ENCODE assay signal across 1 cellular context in genomic region chr11:134050541-134051383, GRCh38.
TF ChIP-seq lines count a peak whose summit lies in the region.

No MANE protein-coding gene starts in this region.

TF ChIP-seq in HepG2, 621 proteins besides CTCF, POLR2A, EP300 and RAD21 (continued from another document):
- peak; percentile 42 for TF ChIP-seq ZNF687 (CRISPR knock-in tag; IDR thresholded peaks at IDR 0.05)
- TF ChIP-seq KLF16 (CRISPR knock-in tag; IDR thresholded peaks at IDR 0.05), result no peak
- TF ChIP-seq POGK (CRISPR knock-in tag; conservative IDR thresholded peaks at IDR 0.05), result 0 out of 2 replicates have a peak, but pooled peaks have one; percentile 24
- peak; percentile 22; the same call in 1 of the 2 replicates for TF ChIP-seq ZBTB7A (CRISPR knock-in tag; IDR thresholded peaks at IDR 0.05)
- TF ChIP-seq HNF4A (CRISPR knock-in tag; IDR thresholded peaks at IDR 0.05), result no peak
- TF ChIP-seq ZMAT3 (CRISPR knock-in tag; conservative IDR thresholded peaks at IDR 0.05), result no peak
- peak; percentile 36; the same call in 1 of the 2 replicates for TF ChIP-seq SMC3 (IDR thresholded peaks at IDR 0.05; ENCODE audit: low read length)
- 0 out of 2 replicates have a peak, but pooled peaks have one; percentile 46 for TF ChIP-seq ZFP91 (CRISPR knock-in tag; IDR thresholded peaks at IDR 0.05; ENCODE audit: borderline replicate concordance)
- TF ChIP-seq ZNF512B (CRISPR knock-in tag; IDR thresholded peaks at IDR 0.05; ENCODE audit: borderline replicate concordance), result 0 out of 2 replicates have a peak, but pooled peaks have one; percentile 36
- peak; percentile 83 for TF ChIP-seq MAZ (IDR thresholded peaks at IDR 0.05; ENCODE audit: borderline replicate concordance, low read depth, low read length)
- TF ChIP-seq MAZ (CRISPR knock-in tag; IDR thresholded peaks at IDR 0.05; ENCODE audit: low read depth), result peak; percentile 75
- TF ChIP-seq SP4 (CRISPR knock-in tag; IDR thresholded peaks at IDR 0.05), result peak; percentile 43; the same call in 1 of the 2 replicates
- TF ChIP-seq HNRNPLL (IDR thresholded peaks at IDR 0.05; ENCODE audit: low read depth, low read length, poor library complexity, severe bottlenecking), result peak; percentile 30
- TF ChIP-seq NFKB2 (CRISPR knock-in tag; IDR thresholded peaks at IDR 0.05; ENCODE audit: borderline replicate concordance), result 0 out of 2 replicates have a peak, but pooled peaks have one; percentile 28
